2 cellular contexts compared by ENCODE assay signal in genomic region chr2:242085941-242086621, GRCh38.
TF ChIP-seq lines count a peak whose summit lies in the region.

No MANE protein-coding gene starts in this region.

TF ChIP-seq in IMR-90, 13 proteins besides CTCF, POLR2A, EP300 and RAD21 (continued from another document):
- TF ChIP-seq USF2 (IDR thresholded peaks at IDR 0.05; ENCODE audit: low read depth, low read length) (no peak), MAFK (IDR thresholded peaks at IDR 0.05; ENCODE audit: low read depth, low read length) (no peak)

TF ChIP-seq in WTC11, 78 proteins besides CTCF, POLR2A, EP300 and RAD21 (continued from another document):
- TF ChIP-seq ERG (CRISPR knock-in tag; IDR thresholded peaks at IDR 0.05): no peak
